1 cellular context compared by ENCODE assay signal in the genomic region with DNA sequence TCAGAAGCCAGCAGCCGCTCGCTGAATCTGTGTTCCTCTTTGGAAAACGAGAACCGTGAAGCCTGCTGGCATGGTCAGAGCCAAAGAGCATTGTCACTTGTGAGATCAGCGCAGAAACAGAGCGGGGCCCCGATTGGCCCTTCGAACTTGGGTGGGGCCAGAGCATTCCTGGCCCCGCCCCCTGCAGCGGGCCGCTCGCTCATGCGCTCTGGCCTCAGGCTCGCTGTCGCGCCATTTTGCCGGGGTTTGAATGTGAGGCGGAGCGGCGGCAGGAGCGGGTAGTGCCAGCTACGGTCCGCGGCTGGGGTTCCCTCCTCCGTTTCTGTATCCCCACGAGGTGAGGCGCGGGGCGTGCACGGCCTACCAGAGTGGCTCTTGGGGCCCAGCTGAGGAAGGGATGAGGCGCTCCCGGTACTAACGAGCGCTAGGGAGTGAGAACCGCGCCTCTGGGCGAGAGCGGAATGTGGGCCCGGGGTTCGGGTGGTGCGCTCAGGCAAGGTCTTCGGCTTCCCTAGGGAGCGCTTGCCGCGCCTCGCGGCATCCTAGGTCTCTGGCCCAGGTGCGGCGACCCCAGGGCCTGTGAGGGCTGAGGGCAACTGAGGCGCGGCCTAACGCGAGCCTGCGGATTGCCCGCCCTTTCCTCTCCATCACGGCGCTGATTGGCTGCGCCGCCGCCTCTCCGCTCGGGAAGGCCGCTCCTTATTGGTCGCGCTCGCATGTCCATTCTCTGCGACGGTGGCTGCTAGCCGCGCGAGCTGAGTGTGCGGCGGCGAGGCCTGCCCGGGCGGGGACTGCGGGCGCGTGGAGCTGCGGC.
TF ChIP-seq lines count a peak whose summit lies in the region.

A gene with protein sequence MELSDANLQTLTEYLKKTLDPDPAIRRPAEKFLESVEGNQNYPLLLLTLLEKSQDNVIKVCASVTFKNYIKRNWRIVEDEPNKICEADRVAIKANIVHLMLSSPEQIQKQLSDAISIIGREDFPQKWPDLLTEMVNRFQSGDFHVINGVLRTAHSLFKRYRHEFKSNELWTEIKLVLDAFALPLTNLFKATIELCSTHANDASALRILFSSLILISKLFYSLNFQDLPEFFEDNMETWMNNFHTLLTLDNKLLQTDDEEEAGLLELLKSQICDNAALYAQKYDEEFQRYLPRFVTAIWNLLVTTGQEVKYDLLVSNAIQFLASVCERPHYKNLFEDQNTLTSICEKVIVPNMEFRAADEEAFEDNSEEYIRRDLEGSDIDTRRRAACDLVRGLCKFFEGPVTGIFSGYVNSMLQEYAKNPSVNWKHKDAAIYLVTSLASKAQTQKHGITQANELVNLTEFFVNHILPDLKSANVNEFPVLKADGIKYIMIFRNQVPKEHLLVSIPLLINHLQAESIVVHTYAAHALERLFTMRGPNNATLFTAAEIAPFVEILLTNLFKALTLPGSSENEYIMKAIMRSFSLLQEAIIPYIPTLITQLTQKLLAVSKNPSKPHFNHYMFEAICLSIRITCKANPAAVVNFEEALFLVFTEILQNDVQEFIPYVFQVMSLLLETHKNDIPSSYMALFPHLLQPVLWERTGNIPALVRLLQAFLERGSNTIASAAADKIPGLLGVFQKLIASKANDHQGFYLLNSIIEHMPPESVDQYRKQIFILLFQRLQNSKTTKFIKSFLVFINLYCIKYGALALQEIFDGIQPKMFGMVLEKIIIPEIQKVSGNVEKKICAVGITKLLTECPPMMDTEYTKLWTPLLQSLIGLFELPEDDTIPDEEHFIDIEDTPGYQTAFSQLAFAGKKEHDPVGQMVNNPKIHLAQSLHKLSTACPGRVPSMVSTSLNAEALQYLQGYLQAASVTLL (plus strand): TSS at position 226 of the 814 bp plus-strand sequence. CDS start 12,152 bp downstream, outside the sequence.

TF ChIP-seq in HEK293, 187 proteins besides CTCF, POLR2A, EP300 and RAD21 (continued from another document and continues in another):
- TF ChIP-seq, protein P1, sequence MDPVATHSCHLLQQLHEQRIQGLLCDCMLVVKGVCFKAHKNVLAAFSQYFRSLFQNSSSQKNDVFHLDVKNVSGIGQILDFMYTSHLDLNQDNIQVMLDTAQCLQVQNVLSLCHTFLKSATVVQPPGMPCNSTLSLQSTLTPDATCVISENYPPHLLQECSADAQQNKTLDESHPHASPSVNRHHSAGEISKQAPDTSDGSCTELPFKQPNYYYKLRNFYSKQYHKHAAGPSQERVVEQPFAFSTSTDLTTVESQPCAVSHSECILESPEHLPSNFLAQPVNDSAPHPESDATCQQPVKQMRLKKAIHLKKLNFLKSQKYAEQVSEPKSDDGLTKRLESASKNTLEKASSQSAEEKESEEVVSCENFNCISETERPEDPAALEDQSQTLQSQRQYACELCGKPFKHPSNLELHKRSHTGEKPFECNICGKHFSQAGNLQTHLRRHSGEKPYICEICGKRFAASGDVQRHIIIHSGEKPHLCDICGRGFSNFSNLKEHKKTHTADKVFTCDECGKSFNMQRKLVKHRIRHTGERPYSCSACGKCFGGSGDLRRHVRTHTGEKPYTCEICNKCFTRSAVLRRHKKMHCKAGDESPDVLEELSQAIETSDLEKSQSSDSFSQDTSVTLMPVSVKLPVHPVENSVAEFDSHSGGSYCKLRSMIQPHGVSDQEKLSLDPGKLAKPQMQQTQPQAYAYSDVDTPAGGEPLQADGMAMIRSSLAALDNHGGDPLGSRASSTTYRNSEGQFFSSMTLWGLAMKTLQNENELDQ (tag by site-specific recombination; IDR thresholded peaks at IDR 0.05; ENCODE audit: low read depth): no peak
- TF ChIP-seq ZNF324 (tag by site-specific recombination; IDR thresholded peaks at IDR 0.05): peak; percentile 86
- TF ChIP-seq ZSCAN23 (tag by site-specific recombination; IDR thresholded peaks at IDR 0.05): peak; percentile 78; the same call in 1 of the 2 replicates
- peak; percentile 53 for TF ChIP-seq KLF9 (tag by site-specific recombination; IDR thresholded peaks at IDR 0.05; ENCODE audit: low read depth)
- TF ChIP-seq, protein P2, sequence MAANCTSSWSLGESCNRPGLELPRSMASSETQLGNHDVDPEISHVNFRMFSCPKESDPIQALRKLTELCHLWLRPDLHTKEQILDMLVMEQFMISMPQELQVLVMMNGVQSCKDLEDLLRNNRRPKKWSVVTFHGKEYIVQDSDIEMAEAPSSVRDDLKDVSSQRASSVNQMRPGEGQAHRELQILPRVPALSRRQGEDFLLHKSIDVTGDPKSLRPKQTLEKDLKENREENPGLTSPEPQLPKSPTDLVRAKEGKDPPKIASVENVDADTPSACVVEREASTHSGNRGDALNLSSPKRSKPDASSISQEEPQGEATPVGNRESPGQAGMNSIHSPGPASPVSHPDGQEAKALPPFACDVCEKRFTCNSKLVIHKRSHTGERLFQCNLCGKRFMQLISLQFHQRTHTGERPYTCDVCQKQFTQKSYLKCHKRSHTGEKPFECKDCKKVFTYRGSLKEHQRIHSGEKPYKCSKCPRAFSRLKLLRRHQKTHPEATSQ (tag by site-specific recombination; IDR thresholded peaks at IDR 0.05): peak; percentile 90
- TF ChIP-seq IKZF3 (tag by site-specific recombination; IDR thresholded peaks at IDR 0.05): no peak
- no peak; the same call in 1 of the 2 replicates for TF ChIP-seq ZNF341 (tag by site-specific recombination; IDR thresholded peaks at IDR 0.05; ENCODE audit: low read depth)
- no peak for TF ChIP-seq ZNF16 (tag by site-specific recombination; IDR thresholded peaks at IDR 0.05; ENCODE audit: low read depth)
- TF ChIP-seq, protein P3, sequence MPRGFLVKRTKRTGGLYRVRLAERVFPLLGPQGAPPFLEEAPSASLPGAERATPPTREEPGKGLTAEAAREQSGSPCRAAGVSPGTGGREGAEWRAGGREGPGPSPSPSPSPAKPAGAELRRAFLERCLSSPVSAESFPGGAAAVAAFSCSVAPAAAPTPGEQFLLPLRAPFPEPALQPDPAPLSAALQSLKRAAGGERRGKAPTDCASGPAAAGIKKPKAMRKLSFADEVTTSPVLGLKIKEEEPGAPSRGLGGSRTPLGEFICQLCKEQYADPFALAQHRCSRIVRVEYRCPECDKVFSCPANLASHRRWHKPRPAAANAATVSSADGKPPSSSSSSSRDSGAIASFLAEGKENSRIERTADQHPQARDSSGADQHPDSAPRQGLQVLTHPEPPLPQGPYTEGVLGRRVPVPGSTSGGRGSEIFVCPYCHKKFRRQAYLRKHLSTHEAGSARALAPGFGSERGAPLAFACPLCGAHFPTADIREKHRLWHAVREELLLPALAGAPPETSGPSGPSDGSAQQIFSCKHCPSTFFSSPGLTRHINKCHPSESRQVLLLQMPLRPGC (tag by site-specific recombination; IDR thresholded peaks at IDR 0.05): 0 out of 2 replicates have a peak, but pooled peaks have one; percentile 74
- TF ChIP-seq ZNF335 (tag by site-specific recombination; conservative IDR thresholded peaks at IDR 0.05): peak; percentile 89
- peak; percentile 88 for TF ChIP-seq ZNF2 (tag by site-specific recombination; IDR thresholded peaks at IDR 0.05)
- TF ChIP-seq BCL11A (tag by site-specific recombination; IDR thresholded peaks at IDR 0.05; ENCODE audit: low read depth): no peak
- TF ChIP-seq ZBTB21 (tag by site-specific recombination; IDR thresholded peaks at IDR 0.05): no peak
- TF ChIP-seq, protein P4, sequence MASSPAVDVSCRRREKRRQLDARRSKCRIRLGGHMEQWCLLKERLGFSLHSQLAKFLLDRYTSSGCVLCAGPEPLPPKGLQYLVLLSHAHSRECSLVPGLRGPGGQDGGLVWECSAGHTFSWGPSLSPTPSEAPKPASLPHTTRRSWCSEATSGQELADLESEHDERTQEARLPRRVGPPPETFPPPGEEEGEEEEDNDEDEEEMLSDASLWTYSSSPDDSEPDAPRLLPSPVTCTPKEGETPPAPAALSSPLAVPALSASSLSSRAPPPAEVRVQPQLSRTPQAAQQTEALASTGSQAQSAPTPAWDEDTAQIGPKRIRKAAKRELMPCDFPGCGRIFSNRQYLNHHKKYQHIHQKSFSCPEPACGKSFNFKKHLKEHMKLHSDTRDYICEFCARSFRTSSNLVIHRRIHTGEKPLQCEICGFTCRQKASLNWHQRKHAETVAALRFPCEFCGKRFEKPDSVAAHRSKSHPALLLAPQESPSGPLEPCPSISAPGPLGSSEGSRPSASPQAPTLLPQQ (tag by site-specific recombination; IDR thresholded peaks at IDR 0.05): peak; percentile 87
- TF ChIP-seq, protein P5, sequence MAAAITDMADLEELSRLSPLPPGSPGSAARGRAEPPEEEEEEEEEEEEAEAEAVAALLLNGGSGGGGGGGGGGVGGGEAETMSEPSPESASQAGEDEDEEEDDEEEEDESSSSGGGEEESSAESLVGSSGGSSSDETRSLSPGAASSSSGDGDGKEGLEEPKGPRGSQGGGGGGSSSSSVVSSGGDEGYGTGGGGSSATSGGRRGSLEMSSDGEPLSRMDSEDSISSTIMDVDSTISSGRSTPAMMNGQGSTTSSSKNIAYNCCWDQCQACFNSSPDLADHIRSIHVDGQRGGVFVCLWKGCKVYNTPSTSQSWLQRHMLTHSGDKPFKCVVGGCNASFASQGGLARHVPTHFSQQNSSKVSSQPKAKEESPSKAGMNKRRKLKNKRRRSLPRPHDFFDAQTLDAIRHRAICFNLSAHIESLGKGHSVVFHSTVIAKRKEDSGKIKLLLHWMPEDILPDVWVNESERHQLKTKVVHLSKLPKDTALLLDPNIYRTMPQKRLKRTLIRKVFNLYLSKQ (tag by site-specific recombination; IDR thresholded peaks at IDR 0.05; ENCODE audit: borderline replicate concordance): 0 out of 2 replicates have a peak, but pooled peaks have one; percentile 56
- TF ChIP-seq ZBTB20 (tag by site-specific recombination; IDR thresholded peaks at IDR 0.05): peak; percentile 46; the same call in 1 of the 2 replicates
- TF ChIP-seq ZNF510 (tag by site-specific recombination; IDR thresholded peaks at IDR 0.05; ENCODE audit: insufficient replicate concordance): no peak
- no peak for TF ChIP-seq PRDM1 (tag by site-specific recombination; IDR thresholded peaks at IDR 0.05)
- TF ChIP-seq ZNF76 (tag by site-specific recombination; IDR thresholded peaks at IDR 0.05; ENCODE audit: borderline replicate concordance, low read depth): peak; percentile 63; the same call in 1 of the 2 replicates
- peak; percentile 60; the same call in 1 of the 2 replicates for TF ChIP-seq ZBTB8A (tag by site-specific recombination; IDR thresholded peaks at IDR 0.05)
- peak; percentile 71 for TF ChIP-seq ZBTB7A (tag by site-specific recombination; IDR thresholded peaks at IDR 0.05; ENCODE audit: low read depth)
- no peak for TF ChIP-seq ZNF48 (tag by site-specific recombination; IDR thresholded peaks at IDR 0.05)
- TF ChIP-seq HOXD13 (CRISPR knock-in tag; IDR thresholded peaks at IDR 0.05; ENCODE audit: borderline replicate concordance): no peak
- TF ChIP-seq KLF10 (tag by site-specific recombination; IDR thresholded peaks at IDR 0.05): peak; percentile 47; the same call in 1 of the 2 replicates
- no peak for TF ChIP-seq ZNF426 (tag by site-specific recombination; IDR thresholded peaks at IDR 0.05)
- TF ChIP-seq ZFP69B (tag by site-specific recombination; IDR thresholded peaks at IDR 0.05): peak; percentile 84
- no peak for TF ChIP-seq ZNF549 (tag by site-specific recombination; IDR thresholded peaks at IDR 0.05)
- peak; percentile 17; the same call in 1 of the 2 replicates for TF ChIP-seq ZBTB48 (tag by site-specific recombination; IDR thresholded peaks at IDR 0.05)
- TF ChIP-seq ZNF404 (tag by site-specific recombination; IDR thresholded peaks at IDR 0.05): no peak
- peak; percentile 62; the same call in 1 of the 2 replicates for TF ChIP-seq ZBTB1 (tag by site-specific recombination; IDR thresholded peaks at IDR 0.05)
- TF ChIP-seq, protein P6, sequence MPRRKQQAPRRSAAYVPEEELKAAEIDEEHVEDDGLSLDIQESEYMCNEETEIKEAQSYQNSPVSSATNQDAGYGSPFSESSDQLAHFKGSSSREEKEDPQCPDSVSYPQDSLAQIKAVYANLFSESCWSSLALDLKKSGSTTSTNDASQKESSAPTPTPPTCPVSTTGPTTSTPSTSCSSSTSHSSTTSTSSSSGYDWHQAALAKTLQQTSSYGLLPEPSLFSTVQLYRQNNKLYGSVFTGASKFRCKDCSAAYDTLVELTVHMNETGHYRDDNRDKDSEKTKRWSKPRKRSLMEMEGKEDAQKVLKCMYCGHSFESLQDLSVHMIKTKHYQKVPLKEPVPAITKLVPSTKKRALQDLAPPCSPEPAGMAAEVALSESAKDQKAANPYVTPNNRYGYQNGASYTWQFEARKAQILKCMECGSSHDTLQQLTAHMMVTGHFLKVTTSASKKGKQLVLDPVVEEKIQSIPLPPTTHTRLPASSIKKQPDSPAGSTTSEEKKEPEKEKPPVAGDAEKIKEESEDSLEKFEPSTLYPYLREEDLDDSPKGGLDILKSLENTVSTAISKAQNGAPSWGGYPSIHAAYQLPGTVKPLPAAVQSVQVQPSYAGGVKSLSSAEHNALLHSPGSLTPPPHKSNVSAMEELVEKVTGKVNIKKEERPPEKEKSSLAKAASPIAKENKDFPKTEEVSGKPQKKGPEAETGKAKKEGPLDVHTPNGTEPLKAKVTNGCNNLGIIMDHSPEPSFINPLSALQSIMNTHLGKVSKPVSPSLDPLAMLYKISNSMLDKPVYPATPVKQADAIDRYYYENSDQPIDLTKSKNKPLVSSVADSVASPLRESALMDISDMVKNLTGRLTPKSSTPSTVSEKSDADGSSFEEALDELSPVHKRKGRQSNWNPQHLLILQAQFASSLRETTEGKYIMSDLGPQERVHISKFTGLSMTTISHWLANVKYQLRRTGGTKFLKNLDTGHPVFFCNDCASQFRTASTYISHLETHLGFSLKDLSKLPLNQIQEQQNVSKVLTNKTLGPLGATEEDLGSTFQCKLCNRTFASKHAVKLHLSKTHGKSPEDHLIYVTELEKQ (tag by site-specific recombination; IDR thresholded peaks at IDR 0.05; ENCODE audit: borderline replicate concordance): 0 out of 2 replicates have a peak, but pooled peaks have one; percentile 21
- peak; percentile 88 for TF ChIP-seq ZNF24 (tag by site-specific recombination; IDR thresholded peaks at IDR 0.05)
- TF ChIP-seq YY2 (tag by site-specific recombination; IDR thresholded peaks at IDR 0.05): peak; percentile 34; the same call in 1 of the 2 replicates
- TF ChIP-seq, protein P7, sequence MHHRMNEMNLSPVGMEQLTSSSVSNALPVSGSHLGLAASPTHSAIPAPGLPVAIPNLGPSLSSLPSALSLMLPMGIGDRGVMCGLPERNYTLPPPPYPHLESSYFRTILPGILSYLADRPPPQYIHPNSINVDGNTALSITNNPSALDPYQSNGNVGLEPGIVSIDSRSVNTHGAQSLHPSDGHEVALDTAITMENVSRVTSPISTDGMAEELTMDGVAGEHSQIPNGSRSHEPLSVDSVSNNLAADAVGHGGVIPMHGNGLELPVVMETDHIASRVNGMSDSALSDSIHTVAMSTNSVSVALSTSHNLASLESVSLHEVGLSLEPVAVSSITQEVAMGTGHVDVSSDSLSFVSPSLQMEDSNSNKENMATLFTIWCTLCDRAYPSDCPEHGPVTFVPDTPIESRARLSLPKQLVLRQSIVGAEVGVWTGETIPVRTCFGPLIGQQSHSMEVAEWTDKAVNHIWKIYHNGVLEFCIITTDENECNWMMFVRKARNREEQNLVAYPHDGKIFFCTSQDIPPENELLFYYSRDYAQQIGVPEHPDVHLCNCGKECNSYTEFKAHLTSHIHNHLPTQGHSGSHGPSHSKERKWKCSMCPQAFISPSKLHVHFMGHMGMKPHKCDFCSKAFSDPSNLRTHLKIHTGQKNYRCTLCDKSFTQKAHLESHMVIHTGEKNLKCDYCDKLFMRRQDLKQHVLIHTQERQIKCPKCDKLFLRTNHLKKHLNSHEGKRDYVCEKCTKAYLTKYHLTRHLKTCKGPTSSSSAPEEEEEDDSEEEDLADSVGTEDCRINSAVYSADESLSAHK (tag by site-specific recombination; IDR thresholded peaks at IDR 0.05): peak; percentile 61
- peak; percentile 73; the same call in 1 of the 2 replicates for TF ChIP-seq YY1 (tag by site-specific recombination; IDR thresholded peaks at IDR 0.05)
- peak; percentile 91 for TF ChIP-seq ZFP37 (tag by site-specific recombination; IDR thresholded peaks at IDR 0.05)
- TF ChIP-seq ZSCAN30 (tag by site-specific recombination; IDR thresholded peaks at IDR 0.05): peak; percentile 78
- peak; percentile 93 for TF ChIP-seq ZNF610 (tag by site-specific recombination; IDR thresholded peaks at IDR 0.05; ENCODE audit: borderline replicate concordance)
- TF ChIP-seq SP3 (tag by site-specific recombination; IDR thresholded peaks at IDR 0.05): peak; percentile 73
